In genomic region chr4:163693211-163693610, GRCh38 we compare ENCODE assay signal across 1 cellular context.
TF ChIP-seq lines count a peak whose summit lies in the region.

No MANE protein-coding gene starts in this region.

TF ChIP-seq in GM23338, 12 proteins besides CTCF, POLR2A, EP300 and RAD21:
- no peak for TF ChIP-seq EZH2phosphoT487 (IDR thresholded peaks at IDR 0.05; ENCODE audit: unreplicated experiment)
- no peak for TF ChIP-seq CREB1 (CRISPR knock-in tag; IDR thresholded peaks at IDR 0.05; ENCODE audit: low read depth)
- no peak for TF ChIP-seq ZNF462 (CRISPR knock-in tag; IDR thresholded peaks at IDR 0.05)
- no peak for TF ChIP-seq JUNB (IDR thresholded peaks at IDR 0.05; ENCODE audit: unreplicated experiment)
- TF ChIP-seq EZH2 (IDR thresholded peaks at IDR 0.05; ENCODE audit: low read depth, unreplicated experiment): no peak
- no peak for TF ChIP-seq POLR2AphosphoS5 (IDR thresholded peaks at IDR 0.05; ENCODE audit: low read depth)
